35 cellular contexts compared by ENCODE assay signal in genomic region chr4:73989031-73989430, GRCh38. TPM values are rescaled to one million over a fixed set of nuclear protein-coding genes. Genes with fewer than 3 reads are reported as not detected.
"Had no signal": no experiment of that assay in that cellular context is flagged by ENCODE, and none has a peak within 500 bp of the region (broad histone marks: within the 10 kb centered on the region; RNA-seq: fewer than 3 reads in every experiment).

No MANE protein-coding gene starts in this region.

- H3K9me3 ChIP-seq: ovary, psoas muscle, right lobe of liver, sigmoid colon, thoracic aorta, thyroid gland, tibial nerve, upper lobe of left lung, vagina had no signal

- H3K27me3 ChIP-seq: neural progenitor cell, ovary, sigmoid colon, thyroid gland, upper lobe of left lung, vagina had no signal

- H3K79me2 ChIP-seq: parathyroid adenoma had no signal

- H3K9me3 Mint-ChIP-seq: nephron; neural progenitor cell; stimulated activated memory B cell treated with anti-CD40 and anti-IgM and Interleukin-4, amounts not matched to agents 10 μg/mL and 1 μg/mL and 100 μg/mL, for 72 hours; stimulated activated naive CD8-positive, alpha-beta T cell treated with anti-CD3 and anti-CD28 coated beads, Interleukin-15, amount 100 ng/mL, for 72 hours had no signal

- H3K27me3 Mint-ChIP-seq: stimulated activated memory B cell treated with anti-CD40 and anti-IgM and Interleukin-4, amounts not matched to agents 10 μg/mL and 1 μg/mL and 100 μg/mL, for 72 hours had no signal

- H3K4me1 Mint-ChIP-seq: natural killer cell; nephron; neural progenitor cell; stimulated activated memory B cell treated with anti-CD40 and anti-IgM and Interleukin-4, amounts not matched to agents 10 μg/mL and 1 μg/mL and 100 μg/mL, for 72 hours; stimulated activated naive CD8-positive, alpha-beta T cell treated with anti-CD3 and anti-CD28 coated beads, Interleukin-15, amount 100 ng/mL, for 72 hours had no signal

- H3K4me3 Mint-ChIP-seq: natural killer cell; nephron; neural progenitor cell; stimulated activated memory B cell treated with anti-CD40 and anti-IgM and Interleukin-4, amounts not matched to agents 10 μg/mL and 1 μg/mL and 100 μg/mL, for 72 hours; stimulated activated naive CD8-positive, alpha-beta T cell treated with anti-CD3 and anti-CD28 coated beads, Interleukin-15, amount 100 ng/mL, for 72 hours had no signal

- H2AFZ ChIP-seq: neural progenitor cell, parathyroid adenoma had no signal

- H3K27ac ChIP-seq: neural progenitor cell, ovary, parathyroid adenoma, psoas muscle, right lobe of liver, sigmoid colon, thoracic aorta, thyroid gland, tibial nerve, upper lobe of left lung, vagina had no signal

- H3K4me1 ChIP-seq: neural progenitor cell, parathyroid adenoma, psoas muscle, right lobe of liver, sigmoid colon, thyroid gland, tibial nerve, upper lobe of left lung, vagina had no signal

- DNase-seq: natural killer cell; occipital lobe; ovary; posterior cingulate gyrus; psoas muscle; right cardiac atrium; right lobe of liver; sigmoid colon; small intestine; stimulated activated CD4-positive, alpha-beta T cell treated with anti-CD3 and anti-CD28 coated beads, Interleukin-15, amount 100 ng/mL, for 24 hours; stimulated activated CD4-positive, alpha-beta T cell treated with anti-CD3 and anti-CD28 coated beads, Interleukin-4, amount 100 ng/mL, for 1 hour; stimulated activated CD4-positive, alpha-beta T cell treated with anti-CD3 and anti-CD28 coated beads, Interleukin-4, amount 100 ng/mL, for 4 hours; stimulated activated CD8-positive, alpha-beta memory T cell treated with anti-CD3 and anti-CD28 coated beads, Interleukin-4, amount 100 ng/mL, for 48 hours; stimulated activated naive CD4-positive, alpha-beta T cell; stimulated activated naive CD8-positive, alpha-beta T cell treated with anti-CD3 and anti-CD28 coated beads, Interleukin-15, amount 100 ng/mL, for 72 hours; stimulated activated naive CD8-positive, alpha-beta T cell treated with anti-CD3 and anti-CD28 coated beads, Interleukin-15, Interleukin-2, amounts not matched to agents 100 U/mL and 50 U/mL, for 24 hours; thyroid gland; trophoblast cell; upper lobe of left lung had no signal

- H3K9ac ChIP-seq: neural progenitor cell, parathyroid adenoma had no signal

- H3K27ac Mint-ChIP-seq: natural killer cell; nephron; neural progenitor cell; progenitor cell of endocrine pancreas; stimulated activated memory B cell treated with anti-CD40 and anti-IgM and Interleukin-4, amounts not matched to agents 10 μg/mL and 1 μg/mL and 100 μg/mL, for 72 hours; stimulated activated naive CD8-positive, alpha-beta T cell treated with anti-CD3 and anti-CD28 coated beads, Interleukin-15, amount 100 ng/mL, for 72 hours had no signal

- H3K36me3 ChIP-seq: neural progenitor cell, ovary, right lobe of liver, sigmoid colon, thoracic aorta, thyroid gland, tibial nerve, upper lobe of left lung, vagina had no signal

- H3K4me3 ChIP-seq: neural progenitor cell, ovary, psoas muscle, right lobe of liver, sigmoid colon, thoracic aorta, thyroid gland, tibial nerve, upper lobe of left lung, vagina had no signal

- H3K4me2 ChIP-seq: neural progenitor cell had no signal

- FAIRE-seq: small intestine, urothelium cell line had no signal

- H3K36me3 Mint-ChIP-seq: natural killer cell; neural progenitor cell; stimulated activated memory B cell treated with anti-CD40 and anti-IgM and Interleukin-4, amounts not matched to agents 10 μg/mL and 1 μg/mL and 100 μg/mL, for 72 hours had no signal

RNA-seq across cellular contexts. Expression of gene PPBP, which starts 1.0 kb away (rescaled TPM):
- total RNA-seq: progenitor cell of endocrine pancreas, renal cortical epithelial cell, sigmoid colon, thoracic aorta, ureter, vagina had no signal
- polyA plus RNA-seq: neural cell, psoas muscle, right cardiac atrium, small intestine had no signal

RNA-seq across cellular contexts. Expression of gene PF4, which starts 7.2 kb away (rescaled TPM):
- total RNA-seq: occipital lobe, osteoblast, right cardiac atrium, subcutaneous adipose tissue, thoracic aorta, thyroid gland, ureter had no signal
- polyA plus RNA-seq: neural cell, ovary had no signal

RNA-seq across cellular contexts. Expression of gene CXCL5, which starts 9.4 kb away (rescaled TPM):
- total RNA-seq: right cardiac atrium, sigmoid colon, thyroid gland, ureter, vagina had no signal
- polyA plus RNA-seq: neural cell had no signal

RNA-seq across cellular contexts. Expression of gene CXCL3, which starts 49.5 kb away (rescaled TPM):
- total RNA-seq: skeletal muscle tissue, temporal lobe, ureter, vagina had no signal
- polyA plus RNA-seq: neural cell had no signal
